2 cellular contexts compared by ENCODE assay signal in genomic region chr18:63316612-63317555, GRCh38.
TF ChIP-seq lines count a peak whose summit lies in the region.

No MANE protein-coding gene starts in this region.

TF ChIP-seq in liver, 16 proteins besides CTCF, POLR2A, EP300 and RAD21:
- TF ChIP-seq ZBTB33 (IDR thresholded peaks at IDR 0.05) (no peak), HNF4A (conservative IDR thresholded peaks at IDR 0.05) (peak in 1 of 2 donors; percentile 6), FOXA2 (IDR thresholded peaks at IDR 0.05) (no peak), NR2F2 (IDR thresholded peaks at IDR 0.05) (no peak), HNF4G (IDR thresholded peaks at IDR 0.05) (no peak)

TF ChIP-seq in HepG2, 621 proteins besides CTCF, POLR2A, EP300 and RAD21:
- TF ChIP-seq ZBTB1 (CRISPR knock-in tag; IDR thresholded peaks at IDR 0.05; ENCODE audit: borderline replicate concordance), result no peak
- no peak for TF ChIP-seq ZNF292 (CRISPR knock-in tag; IDR thresholded peaks at IDR 0.05; ENCODE audit: borderline replicate concordance, low read depth)
- TF ChIP-seq PHF5A (CRISPR knock-in tag; IDR thresholded peaks at IDR 0.05; ENCODE audit: low read depth, unreplicated experiment), result no peak
- TF ChIP-seq AHR (CRISPR knock-in tag; IDR thresholded peaks at IDR 0.05), result no peak
- TF ChIP-seq SRSF9 (IDR thresholded peaks at IDR 0.05; ENCODE audit: borderline replicate concordance, insufficient read depth, low read depth, low read length, poor library complexity, severe bottlenecking), result no peak
- no peak for TF ChIP-seq ATF3 (CRISPR knock-in tag; IDR thresholded peaks at IDR 0.05)
- TF ChIP-seq ZNF775 (CRISPR knock-in tag; IDR thresholded peaks at IDR 0.05; ENCODE audit: borderline replicate concordance), result no peak
- TF ChIP-seq SALL2 (CRISPR knock-in tag; IDR thresholded peaks at IDR 0.05), result no peak
- TF ChIP-seq TBP (CRISPR knock-in tag; IDR thresholded peaks at IDR 0.05), result no peak
- TF ChIP-seq ZNF782 (CRISPR knock-in tag; IDR thresholded peaks at IDR 0.05; ENCODE audit: borderline replicate concordance), result no peak
- TF ChIP-seq SP2 (CRISPR knock-in tag; IDR thresholded peaks at IDR 0.05), result no peak
- TF ChIP-seq NFE2L1 (CRISPR knock-in tag; IDR thresholded peaks at IDR 0.05; ENCODE audit: borderline replicate concordance), result no peak
